6 cellular contexts compared by ENCODE assay signal in the genomic region with DNA sequence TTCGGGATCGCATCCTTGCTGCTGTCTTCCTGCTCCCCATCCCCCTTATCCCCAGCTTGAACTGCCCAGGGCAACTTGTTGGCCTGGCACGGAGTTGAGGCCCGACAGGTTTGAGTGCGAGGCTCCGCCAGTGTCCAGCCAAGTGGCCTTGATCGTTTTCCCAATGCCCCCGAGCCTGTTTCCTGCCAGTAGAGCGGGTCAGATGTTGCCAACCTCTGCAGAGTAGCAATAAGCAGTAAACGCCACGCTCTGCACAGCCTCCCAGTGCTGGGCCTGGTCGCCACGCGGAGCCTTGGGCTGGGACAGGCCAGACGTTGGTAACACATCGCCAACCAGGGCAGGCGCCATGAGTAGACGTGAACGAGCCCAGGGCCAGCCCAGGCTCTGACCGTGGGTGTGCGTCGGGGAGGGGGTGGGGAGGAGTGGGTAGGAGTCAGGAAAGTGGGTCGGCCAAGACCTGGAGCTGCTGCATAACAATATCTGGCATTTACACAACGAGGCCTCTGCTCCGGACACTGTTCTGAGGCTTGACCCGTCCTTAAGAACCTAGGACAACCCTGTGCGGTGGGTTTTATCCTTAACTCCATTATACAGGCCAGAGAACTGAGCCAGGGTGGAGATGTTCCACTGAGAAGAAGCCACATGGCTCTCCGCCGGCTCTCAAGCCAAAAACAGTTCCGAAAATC.
A peak's percentile ranks its signal among the peaks of the same experiment; 100 is the strongest.
DNase-seq lines count a peak whose midpoint lies in the region; ATAC-seq and TF ChIP-seq lines count a peak whose summit lies in the region.

No MANE protein-coding gene starts in this region.

- no peak for TF ChIP-seq CTCF in fibroblast of mammary gland (conservative IDR thresholded peaks at IDR 0.05; ENCODE audit: control insufficient read depth, insufficient read depth, low read depth, low read length)

- ATAC-seq in GM18909 (IDR thresholded peaks at IDR 0.05; ENCODE audit: poor library complexity, unreplicated experiment) (peak; percentile 5), GM21381 (IDR thresholded peaks at IDR 0.05; ENCODE audit: unreplicated experiment) (no peak), GM21526 (IDR thresholded peaks at IDR 0.05; ENCODE audit: low FRiP score, unreplicated experiment) (no peak)
- ATAC-seq in stimulated activated naive CD8-positive, alpha-beta T cell treated with anti-CD3 and anti-CD28 coated beads, Interleukin-15, Interleukin-2, amounts not matched to agents 100 U/mL and 50 U/mL, for 24 hours: peak; percentile 26

- peak; percentile 26 for DNase-seq in MV-4-11 (lab: John Stamatoyannopoulos, UW)
- DNase-seq in fibroblast of mammary gland (ENCODE audit: low read depth): no peak
- peak; percentile 37 for DNase-seq in stimulated activated naive CD8-positive, alpha-beta T cell treated with anti-CD3 and anti-CD28 coated beads, Interleukin-15, Interleukin-2, amounts not matched to agents 100 U/mL and 50 U/mL, for 24 hours

- peak overlapping the region; percentile 62 for H3K4me3 ChIP-seq in fibroblast of mammary gland (ENCODE audit: control insufficient read depth, low read depth, low read length)

Comparison
In these comparisons a context has a peak if more than half of its experiments do, and no peak if none do; other contexts are left out.
1. ATAC-seq: peak in GM18909 (single experiment) and stimulated activated naive CD8-positive, alpha-beta T cell treated with anti-CD3 and anti-CD28 coated beads, Interleukin-15, Interleukin-2, amounts not matched to agents 100 U/mL and 50 U/mL, for 24 hours (single experiment); none in GM21381 (single experiment) and GM21526 (single experiment).